ENCODE assay signal across 14 cellular contexts in genomic region chr11:1605923-1606322, GRCh38. TPM values are rescaled to one million over a fixed set of nuclear protein-coding genes. Genes with fewer than 3 reads are reported as not detected.
A peak's percentile ranks its signal among the peaks of the same experiment; 100 is the strongest.
DNase-seq lines count a peak whose midpoint lies in the region; ATAC-seq and TF ChIP-seq lines count a peak whose summit lies in the region.
"Not testable (repeated sequence)": the region's sequence is repeated elsewhere in the genome, so short reads cannot be mapped to it uniquely, and the experiment has no call there.
"Had no signal": no experiment of that assay in that cellular context is flagged by ENCODE, and none has a peak within 500 bp of the region (broad histone marks: within the 10 kb centered on the region; RNA-seq: fewer than 3 reads in every experiment).

No MANE protein-coding gene starts in this region.

- not testable (repeated sequence) for TF ChIP-seq CTCF in GM13977 (IDR thresholded peaks at IDR 0.05; ENCODE audit: extremely low read depth, insufficient read depth, missing control alignments)

- H3K9me3 ChIP-seq in T-helper 17 cell (ENCODE audit: control insufficient read depth, low read length, poor library complexity, severe bottlenecking), result not testable (repeated sequence)

- peaks cover 15% of the 10 kb centered on the region for H3K4me1 Mint-ChIP-seq in T-helper 17 cell
- H3K4me1 Mint-ChIP-seq in stimulated activated naive B cell treated with anti-CD40 and anti-IgM and Interleukin-4, amounts not matched to agents 10 μg/mL and 1 μg/mL and 100 μg/mL, for 72 hours, result not testable (repeated sequence)

- in situ Hi-C loops in GM13977 (cut with MboI; ENCODE audit: low pct_unique_long_range_greater_than_20kb, low sequenced_read_pairs, unreplicated experiment), result not testable (repeated sequence)

- peak; percentile 95 for ATAC-seq in GM21717 (IDR thresholded peaks at IDR 0.05; ENCODE audit: unreplicated experiment)
- ATAC-seq in HG03064 (IDR thresholded peaks at IDR 0.05; ENCODE audit: low read depth, unreplicated experiment), result peak; percentile 79
- ATAC-seq in HG03571 (IDR thresholded peaks at IDR 0.05; ENCODE audit: unreplicated experiment), result peak; percentile 78
- peak; percentile 64 for ATAC-seq in T-helper 17 cell
- ATAC-seq in stimulated activated naive B cell treated with anti-CD40 and anti-IgM and Interleukin-4, amounts not matched to agents 10 μg/mL and 1 μg/mL and 100 μg/mL, for 72 hours (replicated peaks), result peak; percentile 38 to 79

- not testable (repeated sequence) for H3K9me3 Mint-ChIP-seq in stimulated activated naive B cell treated with anti-CD40 and anti-IgM and Interleukin-4, amounts not matched to agents 10 μg/mL and 1 μg/mL and 100 μg/mL, for 72 hours

- peaks cover 46% of the 10 kb centered on the region for H3K27me3 Mint-ChIP-seq in T-helper 17 cell
- peaks cover 27 to 44% of the 10 kb centered on the region in 2 donors for H3K27me3 Mint-ChIP-seq in stimulated activated naive B cell treated with anti-CD40 and anti-IgM and Interleukin-4, amounts not matched to agents 10 μg/mL and 1 μg/mL and 100 μg/mL, for 72 hours

- H3K4me3 Mint-ChIP-seq in T-helper 17 cell, result peak overlapping the region; percentile 71
- not testable (repeated sequence) for H3K4me3 Mint-ChIP-seq in stimulated activated naive B cell treated with anti-CD40 and anti-IgM and Interleukin-4, amounts not matched to agents 10 μg/mL and 1 μg/mL and 100 μg/mL, for 72 hours

- peak overlapping the region; percentile 91 for H3K27ac Mint-ChIP-seq in T-helper 17 cell
- peak overlapping the region; percentile 68 for H3K27ac Mint-ChIP-seq in stimulated activated naive B cell treated with anti-CD40 and anti-IgM and Interleukin-4, amounts not matched to agents 10 μg/mL and 1 μg/mL and 100 μg/mL, for 72 hours

- DNase-seq in GM13977 (ENCODE audit: low spot score) (peak; percentile 81), GM19240 (ENCODE audit: insufficient read length, low spot score) (peak; percentile 63)
- not testable (repeated sequence) for DNase-seq in T-helper 17 cell; stimulated activated naive B cell treated with anti-CD40 and anti-IgM and Interleukin-4, amounts not matched to agents 10 μg/mL and 1 μg/mL and 100 μg/mL, for 72 hours
- DNase-seq in central memory CD4-positive, alpha-beta T cell, result peak; percentile 53

- not testable (repeated sequence) for H3K36me3 Mint-ChIP-seq in T-helper 17 cell (ENCODE audit: low read depth); stimulated activated naive B cell treated with anti-CD40 and anti-IgM and Interleukin-4, amounts not matched to agents 10 μg/mL and 1 μg/mL and 100 μg/mL, for 72 hours

RNA-seq across cellular contexts. Expression of gene KRTAP5-3, which starts 2.3 kb away (rescaled TPM):
- total RNA-seq in T-helper 17 cell, result not detected
- total RNA-seq: activated CD8-positive, alpha-beta memory T cell treated with anti-CD3 and anti-CD28 coated beads for 36 hours; aorta; left cardiac atrium; right atrium auricular region; RPMI7951; thoracic aorta had no signal

RNA-seq across cellular contexts. Expression of gene KRTAP5-2, which starts 7.8 kb away (rescaled TPM):
- not detected for total RNA-seq in T-helper 17 cell
- total RNA-seq: activated CD8-positive, alpha-beta memory T cell treated with anti-CD3 and anti-CD28 coated beads for 36 hours; aorta; left cardiac atrium; right atrium auricular region; RPMI7951; thoracic aorta had no signal

RNA-seq across cellular contexts. Expression of gene KRTAP5-4, which starts 16.0 kb away (rescaled TPM):
- total RNA-seq in T-helper 17 cell, result not detected
- total RNA-seq: activated CD8-positive, alpha-beta memory T cell treated with anti-CD3 and anti-CD28 coated beads for 36 hours; aorta; left cardiac atrium; right atrium auricular region; RPMI7951; thoracic aorta had no signal

RNA-seq across cellular contexts. Expression of gene KRTAP5-1, which starts 20.8 kb away (rescaled TPM):
- total RNA-seq in T-helper 17 cell, result not detected
- total RNA-seq: activated CD8-positive, alpha-beta memory T cell treated with anti-CD3 and anti-CD28 coated beads for 36 hours; aorta; left cardiac atrium; right atrium auricular region; RPMI7951; thoracic aorta had no signal

RNA-seq across cellular contexts. Expression of gene KRTAP5-5, which starts 23.7 kb away (rescaled TPM):
- not detected for total RNA-seq in T-helper 17 cell
- total RNA-seq: activated CD8-positive, alpha-beta memory T cell treated with anti-CD3 and anti-CD28 coated beads for 36 hours; aorta; left cardiac atrium; right atrium auricular region; RPMI7951; thoracic aorta had no signal
